7 cellular contexts compared by ENCODE assay signal in genomic region chr19:7921302-7921954, GRCh38. TPM values are rescaled to one million over a fixed set of nuclear protein-coding genes. Genes with fewer than 3 reads are reported as not detected.
DNase-seq lines count a peak whose midpoint lies in the region; ATAC-seq and TF ChIP-seq lines count a peak whose summit lies in the region.

No MANE protein-coding gene starts in this region.

- no peaks in the 10 kb centered on the region for H3K9me3 ChIP-seq in smooth muscle cell (replicated peaks; ENCODE audit: low read depth)

- CTCF ChIA-PET in T-cell (lab: Charles Lee) = interaction anchor here (0.6 to 3.6 kb wide), 7 partner anchors 8 to 353 kb away, joined by 3 to 33 read pairs (median 11); partner anchors contain the start of genes MAP2K7 (in 1 of the 2) and TIMM44 (in 1 of the 2)

- DNase-seq in HFF-Myc (ENCODE audit: extremely low read depth, low read depth) = no peak
- DNase-seq in T-cell = no peak
- DNase-seq in glutamatergic neuron = peak; percentile 31
- DNase-seq in smooth muscle cell (lab: John Stamatoyannopoulos, UW; ENCODE audit: unreplicated experiment) = no peak
- DNase-seq in glomerular visceral epithelial cell (ENCODE audit: extremely low spot score) = no peak
- no peak for DNase-seq in kidney glomerular epithelial cell (lab: John Stamatoyannopoulos, UW)

- H3K4me1 Mint-ChIP-seq in T-cell = peaks cover 29 to 50% (median 32%) of the 10 kb centered on the region in 3 donors
- peaks cover 4% of the 10 kb centered on the region for H3K4me1 Mint-ChIP-seq in glutamatergic neuron (ENCODE audit: low read depth, unreplicated experiment)

- peak overlapping the region; percentile 91 to 94 for H3K27ac Mint-ChIP-seq in T-cell
- no peak overlapping the region for H3K27ac Mint-ChIP-seq in glutamatergic neuron (ENCODE audit: unreplicated experiment)

- peaks cover 7% of the 10 kb centered on the region for H3F3A ChIP-seq in smooth muscle cell (ENCODE audit: low read depth)

- H3K4me2 ChIP-seq in smooth muscle cell = peak overlapping the region; percentile 83

- WGBS in smooth muscle cell (ENCODE audit: low lambda C conversion rate) = 84% methylated on average over 17 of the region's 17 CpGs

- H3K9ac ChIP-seq in smooth muscle cell (ENCODE audit: low read depth) = no peak overlapping the region

- H3K36me3 ChIP-seq in smooth muscle cell (ENCODE audit: low read depth) = no peaks in the 10 kb centered on the region

- no peak overlapping the region for H2AFZ ChIP-seq in smooth muscle cell (ENCODE audit: low read depth)

- peak overlapping the region; percentile 86 to 94 (median 88) for H3K4me3 Mint-ChIP-seq in T-cell
- H3K4me3 Mint-ChIP-seq in glutamatergic neuron (ENCODE audit: unreplicated experiment) = peak overlapping the region; percentile 87

- H3K36me3 Mint-ChIP-seq in T-cell = no peaks in the 10 kb centered on the region
- no peaks in the 10 kb centered on the region for H3K36me3 Mint-ChIP-seq in glutamatergic neuron (ENCODE audit: unreplicated experiment)

- H3K27me3 Mint-ChIP-seq in T-cell (peaks cover 4 to 19% of the 10 kb centered on the region in 2 donors), glutamatergic neuron (ENCODE audit: unreplicated experiment) (peaks cover 21% of the 10 kb centered on the region)

- ATAC-seq in T-cell (replicated peaks in 1 of 4) = no peak
- ATAC-seq in HG02938 (IDR thresholded peaks at IDR 0.05; ENCODE audit: unreplicated experiment) = no peak

- H3K27ac ChIP-seq in smooth muscle cell (ENCODE audit: low read depth) = peak overlapping the region; percentile 46

- no peak for TF ChIP-seq CTCF in HFF-Myc (IDR thresholded peaks at IDR 0.05; ENCODE audit: low read depth, low read length, missing control alignments)
- no peak for TF ChIP-seq CTCF in glutamatergic neuron (IDR thresholded peaks at IDR 0.05; ENCODE audit: partially characterized antibody, unreplicated experiment)
- TF ChIP-seq CTCF in smooth muscle cell (IDR thresholded peaks at IDR 0.05; ENCODE audit: borderline replicate concordance, insufficient read depth, poor library complexity, severe bottlenecking) = no peak

- peaks cover 6% of the 10 kb centered on the region for H3K4me1 ChIP-seq in smooth muscle cell (ENCODE audit: low read depth)

- H3K4me3 ChIP-seq in HFF-Myc (replicated peaks; ENCODE audit: low read depth, low read length) (peak overlapping the region; percentile 42), smooth muscle cell (peak overlapping the region; percentile 45)

- POLR2A ChIA-PET in T-cell (lab: Charles Lee) = interaction anchor here in 1 of 2 donors (0.6 to 2.2 kb wide), 5 partner anchors 9 to 1149 kb away, joined by 3 to 9 read pairs (median 5); partner anchors contain the start of genes MAP2K7, TIMM44 and VAV1

- no peaks in the 10 kb centered on the region for H3K79me2 ChIP-seq in smooth muscle cell (ENCODE audit: low read depth)

- peaks cover 10% of the 10 kb centered on the region for H4K20me1 ChIP-seq in smooth muscle cell (ENCODE audit: low read depth)

- no peaks in the 10 kb centered on the region for H3K27me3 ChIP-seq in smooth muscle cell (ENCODE audit: low read depth)

- H3K9me3 Mint-ChIP-seq in T-cell (no peaks in the 10 kb centered on the region), glutamatergic neuron (ENCODE audit: unreplicated experiment) (peaks cover 12% of the 10 kb centered on the region)

RNA-seq across cellular contexts. Expression of gene SNAPC2, which starts 1.3 kb away (rescaled TPM):
- total RNA-seq in T-cell = 10 to 100 TPM in 4 of 5 donors, 1 to 10 TPM in 1; 9.0 to 22.9 (median 18.6) TPM
- 18.6 TPM for total RNA-seq in glutamatergic neuron (ENCODE audit: unreplicated experiment)
- total RNA-seq in smooth muscle cell = 9.5 and 18.2 TPM in 2 replicates
- 35.0 and 35.3 TPM in 2 replicates for polyA plus RNA-seq in smooth muscle cell

RNA-seq across cellular contexts. Expression of gene CTXN1, which starts 4.5 kb away (rescaled TPM):
- under 1 TPM in 4 of 5 donors, not detected in 1; 0.19 to 0.47 (median 0.30) TPM for total RNA-seq in T-cell
- total RNA-seq in glutamatergic neuron (ENCODE audit: unreplicated experiment) = 90.6 TPM
- total RNA-seq in smooth muscle cell = 4.8 and 6.0 TPM in 2 replicates
- polyA plus RNA-seq in smooth muscle cell = 25.4 and 26.0 TPM in 2 replicates

RNA-seq across cellular contexts. Expression of gene TGFBR3L, which starts 6.8 kb away (rescaled TPM):
- total RNA-seq in T-cell (1 to 10 TPM in 3 of 5 donors, under 1 TPM in 2; 0.76 to 4.5 (median 1.3) TPM), glutamatergic neuron (ENCODE audit: unreplicated experiment) (0.69 TPM), smooth muscle cell (18.7 and 20.7 TPM in 2 replicates)
- polyA plus RNA-seq in smooth muscle cell = 44.0 and 46.6 TPM in 2 replicates

RNA-seq across cellular contexts. Expression of gene MAP2K7, which starts 17.8 kb away (rescaled TPM):
- 10 to 100 TPM; 68.1 to 93.1 (median 73.5) TPM for total RNA-seq in T-cell
- total RNA-seq in glutamatergic neuron (ENCODE audit: unreplicated experiment) = 44.2 TPM
- 6.7 and 8.2 TPM in 2 replicates for total RNA-seq in smooth muscle cell
- 9.2 and 13.1 TPM in 2 replicates for polyA plus RNA-seq in smooth muscle cell

RNA-seq across cellular contexts. Expression of gene TIMM44, which starts 22.0 kb away (rescaled TPM):
- 10 to 100 TPM; 72.7 to 99.4 (median 90.3) TPM for total RNA-seq in T-cell
- 109 TPM for total RNA-seq in glutamatergic neuron (ENCODE audit: unreplicated experiment)
- total RNA-seq in smooth muscle cell = 25.1 and 27.1 TPM in 2 replicates
- 21.8 and 39.3 TPM in 2 replicates for polyA plus RNA-seq in smooth muscle cell

Comparison
In these comparisons a context has a peak if more than half of its experiments do, and no peak if none do; other contexts are left out.
1. RNA of gene CTXN1, which starts 4.5 kb away (total RNA-seq): 90.6 TPM in glutamatergic neuron (single experiment); 4.8 to 6.0 TPM in smooth muscle cell and 0.19 to 0.47 TPM in T-cell; every median in the first group is over 10 times any median in the second.